In the genomic region with DNA sequence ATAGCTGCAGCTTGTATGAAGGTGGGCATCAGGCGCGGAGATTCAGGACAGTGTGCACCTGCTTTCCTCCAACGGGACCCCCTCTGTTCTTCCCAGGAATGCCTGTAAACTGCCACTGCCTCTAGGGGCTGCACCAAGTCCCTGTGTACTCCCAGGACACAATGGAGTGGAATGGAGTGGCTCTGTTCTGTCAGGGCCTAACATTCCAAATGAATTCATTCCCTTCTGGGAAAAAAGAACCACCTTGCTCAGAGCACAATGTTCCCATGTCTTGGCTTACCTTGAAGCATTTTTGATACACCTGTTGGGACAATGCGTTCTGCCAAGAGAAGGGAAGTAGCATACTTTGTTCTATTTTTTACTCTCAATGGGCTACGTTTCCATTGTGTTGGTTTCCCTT, we compare ENCODE assay signal across 13 cellular contexts.
DNase-seq lines count a peak whose midpoint lies in the region; ATAC-seq and TF ChIP-seq lines count a peak whose summit lies in the region.
"Had no signal": no experiment of that assay in that cellular context is flagged by ENCODE, and none has a peak within 500 bp of the region (broad histone marks: within the 10 kb centered on the region; RNA-seq: fewer than 3 reads in every experiment).

No MANE protein-coding gene starts in this region.

- ATAC-seq in gastroesophageal sphincter: no peak
- ATAC-seq in GM18858 (IDR thresholded peaks at IDR 0.05; ENCODE audit: unreplicated experiment): no peak
- no peak for ATAC-seq in left colon
- no peak for ATAC-seq in HG03354 (IDR thresholded peaks at IDR 0.05; ENCODE audit: poor library complexity, severe bottlenecking, unreplicated experiment)
- ATAC-seq in activated T-helper 17 cell treated with anti-CD3 and anti-CD28 coated beads, Interleukin-2, amount 50 U/mL, for 72 hours (replicated peaks): no peak

- POLR2A ChIA-PET in AG04450 (lab: Yijun Ruan, JAX): no interaction called here

- CTCF ChIA-PET in AG04450 (lab: Charles Lee): no interaction called here

- no peaks in the 10 kb centered on the region for H3K27me3 ChIP-seq in AG04450 (ENCODE audit: control insufficient read depth, insufficient read depth, low read length)
- H3K27me3 ChIP-seq in gastroesophageal sphincter: no peaks in the 10 kb centered on the region
- no peaks in the 10 kb centered on the region for H3K27me3 ChIP-seq in parathyroid adenoma (ENCODE audit: control insufficient read depth, insufficient read depth, low read length)

- no peak overlapping the region for H2AFZ ChIP-seq in parathyroid adenoma

- no peaks in the 10 kb centered on the region for H3K36me3 Mint-ChIP-seq in activated T-helper 17 cell treated with anti-CD3 and anti-CD28 coated beads, Interleukin-2, amount 50 U/mL, for 72 hours (ENCODE audit: low read depth)

- intact Hi-C loops in left colon (cut with DNase I, micrococcal nuclease): no loop called here

- H3K4me1 ChIP-seq in gastroesophageal sphincter: peaks cover 2 to 62% (median 5%) of the 10 kb centered on the region in 3 donors
- H3K4me1 ChIP-seq in parathyroid adenoma: no peaks in the 10 kb centered on the region

- H3K4me1 Mint-ChIP-seq in activated T-helper 17 cell treated with anti-CD3 and anti-CD28 coated beads, Interleukin-2, amount 50 U/mL, for 72 hours: peaks cover 14% of the 10 kb centered on the region

- TF ChIP-seq CTCF in AG04450 (IDR thresholded peaks at IDR 0.05; ENCODE audit: low read depth, low read length) (0 out of 2 replicates have a peak, but pooled peaks have one; percentile 6), VCaP (conservative IDR thresholded peaks at IDR 0.05) (0 out of 2 replicates have a peak, but pooled peaks have one; percentile 9), gastroesophageal sphincter (IDR thresholded peaks at IDR 0.05) (no peak), parathyroid adenoma (IDR thresholded peaks at IDR 0.05) (no peak)

- TF ChIP-seq EP300 in gastroesophageal sphincter (IDR thresholded peaks at IDR 0.05): no peak

- H3K9me3 ChIP-seq in AG04450 (ENCODE audit: control insufficient read depth, insufficient read depth, low read length) (no peaks in the 10 kb centered on the region), gastroesophageal sphincter (no peaks in the 10 kb centered on the region), parathyroid adenoma (ENCODE audit: control insufficient read depth, low read length) (no peaks in the 10 kb centered on the region)

- H3K27ac ChIP-seq in AG04450 (ENCODE audit: low read depth, low read length) (peak overlapping the region; percentile 52), VCaP (peak overlapping the region; percentile 92), gastroesophageal sphincter (peak overlapping the region; percentile 60 to 79 (median 72)), parathyroid adenoma (peak overlapping the region; percentile 73)

- no peak overlapping the region for H3K27ac Mint-ChIP-seq in activated T-helper 17 cell treated with anti-CD3 and anti-CD28 coated beads, Interleukin-2, amount 50 U/mL, for 72 hours

- 40 to 100% methylated on average over 1 to 3 of the region's 5 CpGs for WGBS in gastroesophageal sphincter (ENCODE audit: low coverage in 1 of 2), 2 donors

- H3K36me3 ChIP-seq in gastroesophageal sphincter: no peaks in the 10 kb centered on the region
- H3K36me3 ChIP-seq in parathyroid adenoma (ENCODE audit: control insufficient read depth, insufficient read depth, low read length): no peaks in the 10 kb centered on the region

- DNase-seq in AG04450 (ENCODE audit: low read depth, low spot score) (no peak), left colon (no peak)
- DNase-seq: ACHN; activated CD4-positive, alpha-beta T cell treated with anti-CD3 and anti-CD28 coated beads for 1 hour; hippocampal formation; KG1; NCI-H1930 had no signal

- no peak overlapping the region for H3K4me3 ChIP-seq in AG04450 (ENCODE audit: low read depth, low read length)
- peak overlapping the region in 1 of 2 donors; percentile 18 for H3K4me3 ChIP-seq in gastroesophageal sphincter
- no peak overlapping the region for H3K4me3 ChIP-seq in parathyroid adenoma (ENCODE audit: low read depth, low read length)

- no peaks in the 10 kb centered on the region for H3K9me3 Mint-ChIP-seq in activated T-helper 17 cell treated with anti-CD3 and anti-CD28 coated beads, Interleukin-2, amount 50 U/mL, for 72 hours

- H3K79me2 ChIP-seq in parathyroid adenoma: no peaks in the 10 kb centered on the region

- no peak for TF ChIP-seq POLR2A in gastroesophageal sphincter (IDR thresholded peaks at IDR 0.05)

- no peak overlapping the region for H3K4me2 ChIP-seq in parathyroid adenoma (ENCODE audit: low read length)

- no peak overlapping the region for H3K4me3 Mint-ChIP-seq in activated T-helper 17 cell treated with anti-CD3 and anti-CD28 coated beads, Interleukin-2, amount 50 U/mL, for 72 hours

- H3K27me3 Mint-ChIP-seq in activated T-helper 17 cell treated with anti-CD3 and anti-CD28 coated beads, Interleukin-2, amount 50 U/mL, for 72 hours: no peaks in the 10 kb centered on the region

- H3K9ac ChIP-seq in parathyroid adenoma: no peak overlapping the region

Comparison
In these comparisons a context has a peak if more than half of its experiments do, and no peak if none do; other contexts are left out.
1. CTCF ChIP-seq: peak in AG04450 (single experiment) and VCaP (single experiment); none in gastroesophageal sphincter (0 of 4) and parathyroid adenoma (single experiment).
2. Peak in every context shown above with its lines, with median percentiles within 50 percentile points of each other: H3K27ac ChIP-seq.